Comparison of ENCODE assay signal across 8 cellular contexts in genomic region chr1:91020486-91020885, GRCh38. TPM values are rescaled to one million over a fixed set of nuclear protein-coding genes. Genes with fewer than 3 reads are reported as not detected.
A peak's percentile ranks its signal among the peaks of the same experiment; 100 is the strongest.
DNase-seq lines count a peak whose midpoint lies in the region; ATAC-seq lines count a peak whose summit lies in the region.

No MANE protein-coding gene starts in this region.

- peak overlapping the region; percentile 100 for H3K27ac Mint-ChIP-seq in activated T-helper 2 cell treated with anti-CD3 and anti-CD28 coated beads, Interferon-gamma antibody, Interleukin-2, Interleukin-4, amounts not matched to agents 10 μg/mL and 5 μg/mL and 100 μg/mL, durations not matched to agents 14 hours and 24 hours and 36 hours

- DNase-seq in NCI-H82 (lab: John Stamatoyannopoulos, UW): peak; percentile 22
- DNase-seq in NCI-H82 treated with DMSO at 0.1 percent for 48 hours (lab: John Stamatoyannopoulos, UW; ENCODE audit: unreplicated experiment): no peak
- no peak for DNase-seq in activated T-helper 2 cell treated with anti-CD3 and anti-CD28 coated beads, Interferon-gamma antibody, Interleukin-2, Interleukin-4, amounts not matched to agents 10 μg/mL and 5 μg/mL and 100 μg/mL, durations not matched to agents 14 hours and 24 hours and 36 hours (ENCODE audit: low spot score)
- DNase-seq in NK-92 treated with Interleukin-12 subunit alpha and Interleukin-12 subunit beta, amount 100 ng/mL, for 24 hours (lab: John Stamatoyannopoulos, UW): no peak

- H3K27me3 ChIP-seq in iPS-18a (ENCODE audit: control insufficient read depth, insufficient read depth, low read length) (no peaks in the 10 kb centered on the region), stomach smooth muscle (ENCODE audit: control insufficient read depth in 1 of 2, insufficient read depth in 2 of 2, low read length in 2 of 2) (no peaks in the 10 kb centered on the region)

- H3K4me3 ChIP-seq in iPS-18a (ENCODE audit: low read length): peak overlapping the region; percentile 96
- peak overlapping the region; percentile 82 to 99 for H3K4me3 ChIP-seq in stomach smooth muscle (ENCODE audit: low read length in 2 of 2)

- no peaks in the 10 kb centered on the region for H3K9me3 Mint-ChIP-seq in activated T-helper 2 cell treated with anti-CD3 and anti-CD28 coated beads, Interferon-gamma antibody, Interleukin-2, Interleukin-4, amounts not matched to agents 10 μg/mL and 5 μg/mL and 100 μg/mL, durations not matched to agents 14 hours and 24 hours and 36 hours

- peaks cover 46% of the 10 kb centered on the region for H3K36me3 Mint-ChIP-seq in activated T-helper 2 cell treated with anti-CD3 and anti-CD28 coated beads, Interferon-gamma antibody, Interleukin-2, Interleukin-4, amounts not matched to agents 10 μg/mL and 5 μg/mL and 100 μg/mL, durations not matched to agents 14 hours and 24 hours and 36 hours (ENCODE audit: low read depth)

- H3K27me3 Mint-ChIP-seq in activated T-helper 2 cell treated with anti-CD3 and anti-CD28 coated beads, Interferon-gamma antibody, Interleukin-2, Interleukin-4, amounts not matched to agents 10 μg/mL and 5 μg/mL and 100 μg/mL, durations not matched to agents 14 hours and 24 hours and 36 hours (ENCODE audit: low read depth): no peaks in the 10 kb centered on the region

- H3K4me1 Mint-ChIP-seq in activated T-helper 2 cell treated with anti-CD3 and anti-CD28 coated beads, Interferon-gamma antibody, Interleukin-2, Interleukin-4, amounts not matched to agents 10 μg/mL and 5 μg/mL and 100 μg/mL, durations not matched to agents 14 hours and 24 hours and 36 hours (ENCODE audit: low read depth): peaks cover 42% of the 10 kb centered on the region

- ATAC-seq in GM21526 (IDR thresholded peaks at IDR 0.05; ENCODE audit: low FRiP score, unreplicated experiment) (no peak), HG02852 (IDR thresholded peaks at IDR 0.05; ENCODE audit: unreplicated experiment) (no peak)

- peaks cover 10% of the 10 kb centered on the region for H3K36me3 ChIP-seq in iPS-18a (ENCODE audit: control insufficient read depth, low read depth, low read length)
- peaks cover 0 to 3% of the 10 kb centered on the region in 2 donors for H3K36me3 ChIP-seq in stomach smooth muscle (ENCODE audit: control insufficient read depth in 2 of 2, insufficient read depth in 2 of 2, low read length in 2 of 2)

- peak overlapping the region; percentile 95 for H3K4me3 Mint-ChIP-seq in activated T-helper 2 cell treated with anti-CD3 and anti-CD28 coated beads, Interferon-gamma antibody, Interleukin-2, Interleukin-4, amounts not matched to agents 10 μg/mL and 5 μg/mL and 100 μg/mL, durations not matched to agents 14 hours and 24 hours and 36 hours (ENCODE audit: low read depth)

- H3K9me3 ChIP-seq in iPS-18a (ENCODE audit: control insufficient read depth, low read depth, low read length): no peaks in the 10 kb centered on the region
- no peaks in the 10 kb centered on the region for H3K9me3 ChIP-seq in stomach smooth muscle (ENCODE audit: control insufficient read depth in 2 of 2, low read length in 2 of 2)

- H3K4me1 ChIP-seq in iPS-18a (ENCODE audit: control insufficient read depth, low read depth, low read length) (peaks cover 46% of the 10 kb centered on the region), stomach smooth muscle (ENCODE audit: control insufficient read depth, insufficient read depth, low read length) (peaks cover 6% of the 10 kb centered on the region)

- intact Hi-C loops in activated T-helper 2 cell treated with anti-CD3 and anti-CD28 coated beads, Interferon-gamma antibody, Interleukin-2, Interleukin-4, amounts not matched to agents 10 μg/mL and 5 μg/mL and 100 μg/mL, durations not matched to agents 14 hours and 24 hours and 36 hours (cut with micrococcal nuclease): loop anchor here (5.0 kb wide), 1 partner anchor 168 kb away; no protein-coding TSS in a partner anchor

- H3K27ac ChIP-seq in iPS-18a (ENCODE audit: low read length) (peak overlapping the region; percentile 94), stomach smooth muscle (ENCODE audit: low read length) (peak overlapping the region; percentile 61)

- peak overlapping the region; percentile 98 for H3K9ac ChIP-seq in iPS-18a (ENCODE audit: low read length)
- H3K9ac ChIP-seq in stomach smooth muscle (ENCODE audit: low read length in 2 of 2): peak overlapping the region; percentile 79 to 87

RNA-seq across cellular contexts. Expression of gene ZNF644, which starts 1.3 kb away (rescaled TPM):
- total RNA-seq in activated T-helper 2 cell treated with anti-CD3 and anti-CD28 coated beads, Interferon-gamma antibody, Interleukin-2, Interleukin-4, amounts not matched to agents 10 μg/mL and 5 μg/mL and 100 μg/mL, durations not matched to agents 14 hours and 24 hours and 36 hours: 49.8 and 56.1 TPM in 2 replicates
